18 cellular contexts compared by ENCODE assay signal in genomic region chr11:36398261-36398953, GRCh38.
DNase-seq lines count a peak whose midpoint lies in the region; ATAC-seq and TF ChIP-seq lines count a peak whose summit lies in the region.
"Had no signal": no experiment of that assay in that cellular context is flagged by ENCODE, and none has a peak within 500 bp of the region (broad histone marks: within the 10 kb centered on the region; RNA-seq: fewer than 3 reads in every experiment).

No MANE protein-coding gene starts in this region.

- no peak for ATAC-seq in natural killer cell treated with Interleukin-12 subunit alpha and Interleukin-12 subunit beta and Interleukin-15 and Interleukin-18, amount 100 ng/mL, for 72 hours

- TF ChIP-seq CTCF in mammary epithelial cell (conservative IDR thresholded peaks at IDR 0.05 in 1 of 2, IDR thresholded peaks at IDR 0.05 in 1 of 2; ENCODE audit: extremely low read depth in 1 of 2, insufficient read depth in 1 of 2, low read depth in 1 of 2, low read length in 2 of 2) (no peak), breast epithelium (IDR thresholded peaks at IDR 0.05) (no peak), epithelial cell of esophagus (IDR thresholded peaks at IDR 0.05; ENCODE audit: insufficient read depth, low read depth, low read length, missing control alignments) (no peak), osteoblast (IDR thresholded peaks at IDR 0.05; ENCODE audit: extremely low read depth, low read depth, low read length) (no peak)

- peaks cover 12% of the 10 kb centered on the region for H3K4me1 ChIP-seq in mammary epithelial cell (ENCODE audit: insufficient read depth, low read length)
- H3K4me1 ChIP-seq in breast epithelium = no peaks in the 10 kb centered on the region
- no peaks in the 10 kb centered on the region for H3K4me1 ChIP-seq in osteoblast (ENCODE audit: insufficient read depth, low read length)
- H3K4me1 ChIP-seq in effector memory CD4-positive, alpha-beta T cell (ENCODE audit: control insufficient read depth, insufficient read depth, low read length, poor library complexity, severe bottlenecking) = peaks cover 13% of the 10 kb centered on the region
- H3K4me1 ChIP-seq: tibial artery had no signal

- H2AFZ ChIP-seq in mammary epithelial cell (ENCODE audit: low read depth, low read length) = peak overlapping the region; percentile 73
- H2AFZ ChIP-seq in osteoblast (ENCODE audit: low read length) = no peak overlapping the region

- H3K4me1 Mint-ChIP-seq in natural killer cell treated with Interleukin-12 subunit alpha and Interleukin-12 subunit beta and Interleukin-15 and Interleukin-18, amount 100 ng/mL, for 72 hours (ENCODE audit: low read depth in 2 of 2) = peaks cover 63 to 66% of the 10 kb centered on the region in 2 donors

- H3K9me3 ChIP-seq in mammary epithelial cell (replicated peaks; ENCODE audit: insufficient read depth, low read length) = no peaks in the 10 kb centered on the region
- no peaks in the 10 kb centered on the region for H3K9me3 ChIP-seq in breast epithelium
- no peaks in the 10 kb centered on the region for H3K9me3 ChIP-seq in osteoblast (ENCODE audit: low read depth, low read length)
- no peaks in the 10 kb centered on the region for H3K9me3 ChIP-seq in effector memory CD4-positive, alpha-beta T cell (ENCODE audit: control insufficient read depth, low read length)
- H3K9me3 ChIP-seq: SJSA1, tibial artery had no signal

- intact Hi-C loops in mammary epithelial cell (cut with micrococcal nuclease) (no loop called here), breast epithelium (cut with DNase I; ENCODE audit: low total_unique reads) (no loop called here)

- CTCF ChIA-PET in mammary epithelial cell (lab: Charles Lee; ENCODE audit: low non-redundant PET) = no interaction called here

- H3K9me3 Mint-ChIP-seq in natural killer cell treated with Interleukin-12 subunit alpha and Interleukin-12 subunit beta and Interleukin-15 and Interleukin-18, amount 100 ng/mL, for 72 hours = no peaks in the 10 kb centered on the region
- H3K9me3 Mint-ChIP-seq: activated naive CD4-positive, alpha-beta T cell treated with anti-CD3 and anti-CD28 coated beads, Interleukin-2, amount 50 U/mL, for 24 hours had no signal

- BruUV-seq in mammary epithelial cell (replicated peaks; lab: Mats Ljungman, UMichigan) = no TSS peak

- no peak overlapping the region for H3K27ac ChIP-seq in mammary epithelial cell (ENCODE audit: insufficient read depth, low read depth, low read length)
- no peak overlapping the region for H3K27ac ChIP-seq in breast epithelium
- no peak overlapping the region for H3K27ac ChIP-seq in osteoblast (ENCODE audit: low read depth, low read length)
- no peak overlapping the region for H3K27ac ChIP-seq in effector memory CD4-positive, alpha-beta T cell (ENCODE audit: insufficient read depth, low read length, poor library complexity, severe bottlenecking)
- H3K27ac ChIP-seq: SJSA1, tibial artery had no signal

- no peak for TF ChIP-seq POLR2A in breast epithelium (IDR thresholded peaks at IDR 0.05)

- H3K9ac ChIP-seq in mammary epithelial cell (ENCODE audit: insufficient read depth, low read length) = no peak overlapping the region

- dilution Hi-C loops in mammary epithelial cell (cut with HindIII; ENCODE audit: low sequenced_read_pairs) = no loop called here

- H3K4me2 ChIP-seq in mammary epithelial cell (ENCODE audit: insufficient read depth, low read depth, low read length) (peak overlapping the region; percentile 51), osteoblast (ENCODE audit: insufficient read depth, low read length) (no peak overlapping the region)

- H3K27me3 ChIP-seq in mammary epithelial cell (ENCODE audit: insufficient read depth, low read length) (no peaks in the 10 kb centered on the region), breast epithelium (no peaks in the 10 kb centered on the region), osteoblast (ENCODE audit: insufficient read depth, low read length) (no peaks in the 10 kb centered on the region)
- H3K27me3 ChIP-seq in effector memory CD4-positive, alpha-beta T cell (replicated peaks; ENCODE audit: control insufficient read depth, insufficient read depth, low read length, poor library complexity, severe bottlenecking) = no peaks in the 10 kb centered on the region
- H3K27me3 ChIP-seq: SJSA1, tibial artery had no signal

- in situ Hi-C loops in mammary epithelial cell (cut with MboI; ENCODE audit: low sequenced_read_pairs in 2 of 2) = no loop called here

- no peaks in the 10 kb centered on the region for H4K20me1 ChIP-seq in mammary epithelial cell (ENCODE audit: insufficient read depth, low read length)
- H4K20me1 ChIP-seq in osteoblast (ENCODE audit: insufficient read depth, low read length) = no peaks in the 10 kb centered on the region

- H3K27ac Mint-ChIP-seq in natural killer cell treated with Interleukin-12 subunit alpha and Interleukin-12 subunit beta and Interleukin-15 and Interleukin-18, amount 100 ng/mL, for 72 hours = peak overlapping the region; percentile 97 to 100
- H3K27ac Mint-ChIP-seq: activated naive CD4-positive, alpha-beta T cell treated with anti-CD3 and anti-CD28 coated beads, Interleukin-2, amount 50 U/mL, for 24 hours; dendritic cell treated with granulocyte-macrophage colony-stimulating factor and Interleukin-4, amounts not matched to agents 40 ng/mL and 50 ng/mL, for 4 days had no signal

- H3K36me3 Mint-ChIP-seq in natural killer cell treated with Interleukin-12 subunit alpha and Interleukin-12 subunit beta and Interleukin-15 and Interleukin-18, amount 100 ng/mL, for 72 hours = peaks cover 46% of the 10 kb centered on the region
- H3K36me3 Mint-ChIP-seq: activated naive CD4-positive, alpha-beta T cell treated with anti-CD3 and anti-CD28 coated beads, Interleukin-2, amount 50 U/mL, for 24 hours had no signal

- H3K36me3 ChIP-seq in mammary epithelial cell (ENCODE audit: insufficient read depth, low read length) (peaks cover 10% of the 10 kb centered on the region), breast epithelium (no peaks in the 10 kb centered on the region), osteoblast (ENCODE audit: insufficient read depth, low read length) (peaks cover 14% of the 10 kb centered on the region)
- peaks cover 13% of the 10 kb centered on the region for H3K36me3 ChIP-seq in effector memory CD4-positive, alpha-beta T cell (ENCODE audit: control insufficient read depth, insufficient read depth, low read length)
- H3K36me3 ChIP-seq: tibial artery had no signal

- peak overlapping the region; percentile 66 for H3K4me3 Mint-ChIP-seq in natural killer cell treated with Interleukin-12 subunit alpha and Interleukin-12 subunit beta and Interleukin-15 and Interleukin-18, amount 100 ng/mL, for 72 hours
- H3K4me3 Mint-ChIP-seq: activated naive CD4-positive, alpha-beta T cell treated with anti-CD3 and anti-CD28 coated beads, Interleukin-2, amount 50 U/mL, for 24 hours; dendritic cell treated with granulocyte-macrophage colony-stimulating factor and Interleukin-4, amounts not matched to agents 40 ng/mL and 50 ng/mL, for 4 days had no signal

- 25% methylated on average over 19 of the region's 21 CpGs for WGBS in mammary epithelial cell (ENCODE audit: low coverage, missing lambda C conversion rate)

- peak; percentile 25 for DNase-seq in mammary epithelial cell
- no peak for DNase-seq in breast epithelium (ENCODE audit: low spot score in 2 of 2)
- peak; percentile 88 for DNase-seq in epithelial cell of esophagus (ENCODE audit: low read depth)
- no peak for DNase-seq in natural killer cell treated with Interleukin-12 subunit alpha and Interleukin-12 subunit beta and Interleukin-15 and Interleukin-18, amount 100 ng/mL, for 72 hours (ENCODE audit: low spot score)
- DNase-seq in activated CD8-positive, alpha-beta memory T cell treated with anti-CD3 and anti-CD28 coated beads, Interleukin-2, amount 50 U/mL, for 48 hours = no peak
- DNase-seq in osteoblast (ENCODE audit: insufficient read length, low spot score, missing footprints) = no peak
- no peak for DNase-seq in HUDEP-2 (lab: John Stamatoyannopoulos, UW; ENCODE audit: unreplicated experiment in 76 of 76)
- DNase-seq in effector memory CD4-positive, alpha-beta T cell = no peak
- DNase-seq: activated CD8-positive, alpha-beta memory T cell treated with anti-CD3 and anti-CD28 coated beads for 24 hours; foreskin fibroblast; kidney; NCI-H1436; NCI-H82; stimulated activated CD4-positive, alpha-beta T cell treated with anti-CD3 and anti-CD28 coated beads, Interleukin-12 subunit alpha, Interleukin-12 subunit beta, amount 100 ng/mL, for 4 hours; tibial artery had no signal

- H3K4me3 ChIP-seq in mammary epithelial cell (replicated peaks in 1 of 3; ENCODE audit: insufficient read depth in 1 of 3, low read depth in 2 of 3, low read length in 3 of 3) (no peak overlapping the region), breast epithelium (no peak overlapping the region), epithelial cell of esophagus (ENCODE audit: low read length) (no peak overlapping the region), osteoblast (ENCODE audit: insufficient read depth, low read length) (no peak overlapping the region)
- H3K4me3 ChIP-seq in effector memory CD4-positive, alpha-beta T cell (ENCODE audit: insufficient read depth, low read depth, low read length, poor library complexity, severe bottlenecking) = no peak overlapping the region
- H3K4me3 ChIP-seq: SJSA1, tibial artery had no signal

- H3K27me3 Mint-ChIP-seq in natural killer cell treated with Interleukin-12 subunit alpha and Interleukin-12 subunit beta and Interleukin-15 and Interleukin-18, amount 100 ng/mL, for 72 hours = no peaks in the 10 kb centered on the region
- H3K27me3 Mint-ChIP-seq: activated naive CD4-positive, alpha-beta T cell treated with anti-CD3 and anti-CD28 coated beads, Interleukin-2, amount 50 U/mL, for 24 hours had no signal

- H3K79me2 ChIP-seq in mammary epithelial cell (ENCODE audit: insufficient read depth, low read length) (no peaks in the 10 kb centered on the region), osteoblast (ENCODE audit: insufficient read depth, low read length) (no peaks in the 10 kb centered on the region)

Comparison
In these comparisons a context has a peak if more than half of its experiments do, and no peak if none do; other contexts are left out.
1. DNase-seq: peak in mammary epithelial cell (single experiment) and epithelial cell of esophagus (single experiment); none in breast epithelium (0 of 2), natural killer cell treated with Interleukin-12 subunit alpha and Interleukin-12 subunit beta and Interleukin-15 and Interleukin-18, amount 100 ng/mL, for 72 hours (single experiment), activated CD8-positive, alpha-beta memory T cell treated with anti-CD3 and anti-CD28 coated beads, Interleukin-2, amount 50 U/mL, for 48 hours (single experiment), osteoblast (single experiment), HUDEP-2 (0 of 76) and effector memory CD4-positive, alpha-beta T cell (0 of 3).